26 cellular contexts compared by ENCODE assay signal in genomic region chr9:78311075-78311474, GRCh38. TPM values are rescaled to one million over a fixed set of nuclear protein-coding genes. Genes with fewer than 3 reads are reported as not detected.
DNase-seq lines count a peak whose midpoint lies in the region; ATAC-seq and TF ChIP-seq lines count a peak whose summit lies in the region.
"Had no signal": no experiment of that assay in that cellular context is flagged by ENCODE, and none has a peak within 500 bp of the region (broad histone marks: within the 10 kb centered on the region; RNA-seq: fewer than 3 reads in every experiment).

No MANE protein-coding gene starts in this region.

- no peak for TF ChIP-seq POLR2A in IMR-90 (IDR thresholded peaks at IDR 0.05; ENCODE audit: low read depth, low read length)

- H4K8ac ChIP-seq in IMR-90 (ENCODE audit: low read depth in 2 of 2, low read length in 2 of 2) = no peak overlapping the region

- peak overlapping the region; percentile 23 for H2AK9ac ChIP-seq in IMR-90 (replicated peaks; ENCODE audit: low read depth, low read length, poor library complexity)

- dilution Hi-C loops in IMR-90 (cut with HindIII; ENCODE audit: low sequenced_read_pairs, unreplicated experiment) = no loop called here

- no peak overlapping the region for H2AFZ ChIP-seq in IMR-90 (replicated peaks; ENCODE audit: low read length, poor library complexity)

- H3K4me1 Mint-ChIP-seq in neural crest cell = peaks cover 17% of the 10 kb centered on the region
- H3K4me1 Mint-ChIP-seq in activated T-cell treated with anti-CD3 and anti-CD28 coated beads, Interleukin-2, amount 50 U/mL, for 4 hours (ENCODE audit: low read depth) = no peaks in the 10 kb centered on the region
- H3K4me1 Mint-ChIP-seq: B cell; CD8-positive, alpha-beta memory T cell had no signal

- no peak overlapping the region for H3K4me3 ChIP-seq in IMR-90 (ENCODE audit: insufficient read depth, low read depth, low read length)
- H3K4me3 ChIP-seq: GM12878, SJCRH30 had no signal

- no peaks in the 10 kb centered on the region for H3K27me3 Mint-ChIP-seq in neural crest cell (ENCODE audit: low read depth)
- no peaks in the 10 kb centered on the region for H3K27me3 Mint-ChIP-seq in activated T-cell treated with anti-CD3 and anti-CD28 coated beads, Interleukin-2, amount 50 U/mL, for 4 hours (ENCODE audit: low read depth)
- H3K27me3 Mint-ChIP-seq: B cell; CD8-positive, alpha-beta memory T cell had no signal

- no peak overlapping the region for H2BK120ac ChIP-seq in IMR-90 (ENCODE audit: low read depth, low read length)

- H4K20me1 ChIP-seq in IMR-90 (ENCODE audit: insufficient read depth, low read length) = peaks cover 51% of the 10 kb centered on the region

- H3K36me3 ChIP-seq in IMR-90 (ENCODE audit: control insufficient read depth, insufficient read depth, low read length) = peaks cover 49% of the 10 kb centered on the region

- no peaks in the 10 kb centered on the region for H3K27me3 ChIP-seq in IMR-90 (ENCODE audit: control insufficient read depth, insufficient read depth, low read length)
- H3K27me3 ChIP-seq: SJCRH30 had no signal

- H3K9me1 ChIP-seq in IMR-90 (ENCODE audit: insufficient read depth, low read length) = peaks cover 4% of the 10 kb centered on the region; the same call in 1 of the 2 replicates

- H4K5ac ChIP-seq in IMR-90 (ENCODE audit: low read depth, low read length) = no peak overlapping the region

- no peak overlapping the region for H2BK15ac ChIP-seq in IMR-90 (ENCODE audit: low read depth, low read length)

- H2BK20ac ChIP-seq in IMR-90 (ENCODE audit: low read depth, low read length) = no peak overlapping the region

- peaks cover 18 to 43% of the 10 kb centered on the region in 2 experiments; a peak in 3 of 4 replicates for H3K79me1 ChIP-seq in IMR-90 (ENCODE audit: low read depth in 1 of 2, low read length in 2 of 2)

- H3K4me1 ChIP-seq in IMR-90 (ENCODE audit: control insufficient read depth, insufficient read depth, low read length) = 0 out of 2 replicates have a peak, but pooled peaks cover 2% of the 10 kb centered on the region
- H3K4me1 ChIP-seq: SJCRH30 had no signal

- H3K18ac ChIP-seq in IMR-90 (ENCODE audit: low read depth, low read length) = no peak overlapping the region

- no peak overlapping the region for H3K23ac ChIP-seq in IMR-90 (ENCODE audit: low read depth, low read length)

- no peak for DNase-seq in IMR-90
- DNase-seq in caudate nucleus (lab: John Stamatoyannopoulos, UW) = no peak
- DNase-seq in neural crest cell (ENCODE audit: low read depth, low spot score) = no peak
- DNase-seq in activated T-cell treated with anti-CD3 and anti-CD28 coated beads, Interleukin-2, amount 50 U/mL, for 4 hours = no peak
- DNase-seq in SKM-1 treated with dmso at 0.1 percent for 144 hours (lab: John Stamatoyannopoulos, UW; ENCODE audit: unreplicated experiment) = no peak
- DNase-seq in NCI-H2227 (lab: John Stamatoyannopoulos, UW; ENCODE audit: unreplicated experiment) = no peak
- DNase-seq: CD8-positive, alpha-beta memory T cell; DMS 273 treated with DMSO at 0.1 percent for 48 hours; DMS79; EL; GDM1; Kasumi-1; NCI-H2029; NCI-H446 treated with DMSO at 0.1 percent for 48 hours; NCI-H526; NCI-H82; NK-92 treated with Interleukin-12 subunit alpha and Interleukin-12 subunit beta, amount 100 ng/mL, for 24 hours; PC-3; SJCRH30 had no signal

- no peak for TF ChIP-seq RAD21 in IMR-90 (IDR thresholded peaks at IDR 0.05; ENCODE audit: low read length)

- CTCF ChIA-PET in IMR-90 (lab: Yijun Ruan, JAX) = no interaction called here

- POLR2A ChIA-PET in IMR-90 (lab: Charles Lee; ENCODE audit: unreplicated experiment) = no interaction called here

- H3K36me3 Mint-ChIP-seq in neural crest cell (ENCODE audit: low read depth) = peaks cover 23% of the 10 kb centered on the region
- H3K36me3 Mint-ChIP-seq in activated T-cell treated with anti-CD3 and anti-CD28 coated beads, Interleukin-2, amount 50 U/mL, for 4 hours (ENCODE audit: insufficient read depth) = peaks cover 44% of the 10 kb centered on the region

- H3K9me3 ChIP-seq in IMR-90 (ENCODE audit: control insufficient read depth, insufficient read depth, low read length) = no peaks in the 10 kb centered on the region
- H3K9me3 ChIP-seq: SJCRH30 had no signal

- H3K27ac ChIP-seq in C4-2B = peak overlapping the region; percentile 82
- no peak overlapping the region for H3K27ac ChIP-seq in IMR-90 (ENCODE audit: insufficient read depth, low read length)
- H3K27ac ChIP-seq in caudate nucleus (ENCODE audit: low read depth, low read length) = peak overlapping the region; percentile 70
- H3K27ac ChIP-seq: HL-60, SJCRH30 had no signal

- H3K4me3 Mint-ChIP-seq in neural crest cell = no peak overlapping the region
- H3K4me3 Mint-ChIP-seq in activated T-cell treated with anti-CD3 and anti-CD28 coated beads, Interleukin-2, amount 50 U/mL, for 4 hours = no peak overlapping the region
- H3K4me3 Mint-ChIP-seq: B cell; CD14-positive monocyte; CD8-positive, alpha-beta memory T cell had no signal

- no peaks in the 10 kb centered on the region for H3K9me3 Mint-ChIP-seq in neural crest cell
- no peaks in the 10 kb centered on the region for H3K9me3 Mint-ChIP-seq in activated T-cell treated with anti-CD3 and anti-CD28 coated beads, Interleukin-2, amount 50 U/mL, for 4 hours
- H3K9me3 Mint-ChIP-seq: CD8-positive, alpha-beta memory T cell had no signal

- no peak overlapping the region for H4K91ac ChIP-seq in IMR-90 (ENCODE audit: insufficient read depth, low read depth, low read length)

- 100% methylated on average over 1 of the region's 5 CpGs; no CpG with 5 or more reads in 1 of the 2 experiments for WGBS in IMR-90 (ENCODE audit: extremely low coverage in 2 of 2, insufficient read length in 1 of 2), 2 experiments

- H2BK5ac ChIP-seq in IMR-90 (ENCODE audit: low read depth, low read length, poor library complexity, severe bottlenecking) = no peak overlapping the region

- no peak overlapping the region for H2AK5ac ChIP-seq in IMR-90 (ENCODE audit: low read depth, low read length)

- no peak overlapping the region for H3K9ac ChIP-seq in IMR-90 (ENCODE audit: low read depth, low read length)

- H3K27ac Mint-ChIP-seq in neural crest cell (ENCODE audit: unreplicated experiment) = peak overlapping the region; percentile 71
- H3K27ac Mint-ChIP-seq: B cell; CD8-positive, alpha-beta memory T cell had no signal

- no peak overlapping the region for H3K4ac ChIP-seq in IMR-90 (ENCODE audit: low read depth, low read length)

- no peak overlapping the region for H3K4me2 ChIP-seq in IMR-90 (ENCODE audit: low read depth, low read length)

- no peak for ATAC-seq in IMR-90 (ENCODE audit: low read depth)
- no peak for ATAC-seq in activated T-cell treated with anti-CD3 and anti-CD28 coated beads, Interleukin-2, amount 50 U/mL, for 4 hours
- ATAC-seq: GM12878, Right ventricle myocardium inferior, SK-N-SH treated with all-trans-retinoic acid at 6 μM for 48 hours had no signal

- no TSS peak for BruUV-seq in IMR-90 (replicated peaks; lab: Mats Ljungman, UMichigan)

- no peak overlapping the region for H3K56ac ChIP-seq in IMR-90 (ENCODE audit: extremely low read depth, insufficient read depth, low read length)

- in situ Hi-C loops in IMR-90 (cut with MboI; ENCODE audit: low sequenced_read_pairs) = no loop called here

- intact Hi-C loops in IMR-90 (cut with micrococcal nuclease) = no loop called here

- TF ChIP-seq CTCF in C4-2B (conservative IDR thresholded peaks at IDR 0.05) (no peak), IMR-90 (conservative IDR thresholded peaks at IDR 0.05; ENCODE audit: low read depth, low read length) (no peak), neural crest cell (conservative IDR thresholded peaks at IDR 0.05) (no peak)

- no peak overlapping the region for H3K14ac ChIP-seq in IMR-90 (replicated peaks; ENCODE audit: low read depth, low read length)

TF ChIP-seq in IMR-90, 13 proteins besides CTCF, POLR2A, EP300 and RAD21:
- TF ChIP-seq SMC3 (IDR thresholded peaks at IDR 0.05; ENCODE audit: low read depth, low read length) = no peak
- TF ChIP-seq BHLHE40 (IDR thresholded peaks at IDR 0.05; ENCODE audit: low read depth, low read length) = no peak
- no peak for TF ChIP-seq MAFK (IDR thresholded peaks at IDR 0.05; ENCODE audit: low read depth, low read length)
- no peak for TF ChIP-seq MXI1 (IDR thresholded peaks at IDR 0.05; ENCODE audit: borderline replicate concordance, low read depth, low read length)
- TF ChIP-seq CEBPB (IDR thresholded peaks at IDR 0.05; ENCODE audit: low read depth, low read length) = no peak
- no peak for TF ChIP-seq RFX5 (IDR thresholded peaks at IDR 0.05; ENCODE audit: low read depth, low read length)
- TF ChIP-seq, protein P1, sequence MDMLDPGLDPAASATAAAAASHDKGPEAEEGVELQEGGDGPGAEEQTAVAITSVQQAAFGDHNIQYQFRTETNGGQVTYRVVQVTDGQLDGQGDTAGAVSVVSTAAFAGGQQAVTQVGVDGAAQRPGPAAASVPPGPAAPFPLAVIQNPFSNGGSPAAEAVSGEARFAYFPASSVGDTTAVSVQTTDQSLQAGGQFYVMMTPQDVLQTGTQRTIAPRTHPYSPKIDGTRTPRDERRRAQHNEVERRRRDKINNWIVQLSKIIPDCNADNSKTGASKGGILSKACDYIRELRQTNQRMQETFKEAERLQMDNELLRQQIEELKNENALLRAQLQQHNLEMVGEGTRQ (IDR thresholded peaks at IDR 0.05; ENCODE audit: low read depth, low read length) = no peak
- no peak for TF ChIP-seq MAZ (IDR thresholded peaks at IDR 0.05; ENCODE audit: borderline replicate concordance, low read depth, low read length)
- TF ChIP-seq FOS (IDR thresholded peaks at IDR 0.05; ENCODE audit: low read depth, low read length) = no peak
- TF ChIP-seq NFE2L2 (IDR thresholded peaks at IDR 0.05; ENCODE audit: low read depth, low read length) = no peak
- no peak for TF ChIP-seq ELK1 (IDR thresholded peaks at IDR 0.05; ENCODE audit: borderline replicate concordance, low read depth, low read length)
- no peak for TF ChIP-seq CHD1 (IDR thresholded peaks at IDR 0.05; ENCODE audit: low read depth, low read length)
- TF ChIP-seq RCOR1 (IDR thresholded peaks at IDR 0.05; ENCODE audit: insufficient replicate concordance, low read length) = no peak
TF ChIP-seq in IMR-90: peak in this region for 0.

RNA-seq across cellular contexts. Expression of gene PSAT1, which starts 14.2 kb away (rescaled TPM):
- total RNA-seq in IMR-90 (2012; rRNA removed) (88.4 and 98.9 TPM in 2 replicates), neural crest cell (164 and 166 TPM in 2 replicates)
- polyA plus RNA-seq in IMR-90 (2012; rRNA removed) = 52.2 and 77.2 TPM in 2 replicates
- polyA plus RNA-seq in IMR-90 (2012; cell fraction: cytosol; rRNA removed) = 30.9 and 42.1 TPM in 2 replicates
- 15.8 and 49.8 TPM in 2 replicates for polyA plus RNA-seq in IMR-90 (2012; cell fraction: nucleus; rRNA removed; ENCODE audit: low replicate concordance)
- total RNA-seq in activated T-cell treated with anti-CD3 and anti-CD28 coated beads, Interleukin-2, amount 50 U/mL, for 4 hours = 100 to 1,000 TPM; 105 to 139 (median 120) TPM
